13 cellular contexts compared by ENCODE assay signal in the genomic region with DNA sequence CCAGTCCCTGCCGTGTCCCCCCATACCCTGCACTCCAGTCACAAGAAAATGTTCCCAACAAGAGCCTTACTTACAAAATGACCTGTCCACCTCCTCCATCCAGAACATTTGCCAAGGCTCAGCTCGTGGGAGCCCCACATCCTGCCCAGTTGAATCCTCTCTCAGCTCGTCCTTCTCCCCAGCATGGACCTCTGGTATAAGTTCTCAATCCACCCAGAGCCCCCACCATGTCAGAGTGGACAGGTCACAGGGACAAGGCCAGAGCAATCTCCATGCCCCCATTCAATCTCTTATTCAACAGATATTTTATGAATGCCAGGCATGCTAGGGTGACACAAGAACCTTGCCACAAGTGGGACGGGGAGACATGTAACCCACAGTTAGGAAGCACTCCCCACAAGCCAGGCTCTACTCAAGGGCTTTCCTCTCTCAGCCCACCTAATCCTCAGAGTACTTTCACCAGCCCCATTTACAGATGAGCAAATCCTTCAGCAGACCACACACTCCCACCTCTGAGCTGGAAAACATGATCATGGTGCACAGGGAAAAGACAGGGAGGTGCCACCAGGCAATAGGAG. TPM values are rescaled to one million over a fixed set of nuclear protein-coding genes. Genes with fewer than 3 reads are reported as not detected.
DNase-seq lines count a peak whose midpoint lies in the region; ATAC-seq and TF ChIP-seq lines count a peak whose summit lies in the region.
"Had no signal": no experiment of that assay in that cellular context is flagged by ENCODE, and none has a peak within 500 bp of the region (broad histone marks: within the 10 kb centered on the region; RNA-seq: fewer than 3 reads in every experiment).

No MANE protein-coding gene starts in this region.

- H3K36me3 Mint-ChIP-seq in T-helper 2 cell treated with Interferon-gamma antibody and Interleukin-4, amounts not matched to agents 5 μg/mL and 100 μg/mL, for 36 hours (ENCODE audit: low read depth) = peaks cover 71% of the 10 kb centered on the region
- peaks cover 79% of the 10 kb centered on the region for H3K36me3 Mint-ChIP-seq in endodermal cell (ENCODE audit: low read depth)
- H3K36me3 Mint-ChIP-seq in stimulated activated memory B cell treated with anti-CD40 and anti-IgM and Interleukin-4, amounts not matched to agents 10 μg/mL and 1 μg/mL and 100 μg/mL, for 72 hours = peaks cover 40% of the 10 kb centered on the region

- H3K4me3 ChIP-seq in Peyer's patch (no peak overlapping the region), endodermal cell (ENCODE audit: low read length) (no peak overlapping the region)
- H3K4me3 ChIP-seq: SJCRH30 had no signal

- H3K9ac ChIP-seq in endodermal cell (ENCODE audit: extremely low read depth, low read length, poor library complexity, severe bottlenecking) = no peak overlapping the region

- DNase-seq in T-helper 2 cell treated with Interferon-gamma antibody and Interleukin-4, amounts not matched to agents 5 μg/mL and 100 μg/mL, for 36 hours (ENCODE audit: low spot score) = no peak
- DNase-seq in T-helper 2 cell (no peak), Peyer's patch (no peak), endodermal cell (no peak), SKM-1 treated with dmso at 0.1 percent for 144 hours (lab: John Stamatoyannopoulos, UW; ENCODE audit: unreplicated experiment) (no peak), SKM-1 (lab: John Stamatoyannopoulos, UW; ENCODE audit: unreplicated experiment) (no peak)
- DNase-seq: DMS79 treated with DMSO at 0.1 percent for 48 hours, erythroblast, NCI-H1105 treated with DMSO at 0.1 percent for 48 hours, SJCRH30 had no signal

- no peaks in the 10 kb centered on the region for H3K9me3 Mint-ChIP-seq in T-helper 2 cell treated with Interferon-gamma antibody and Interleukin-4, amounts not matched to agents 5 μg/mL and 100 μg/mL, for 36 hours
- no peaks in the 10 kb centered on the region for H3K9me3 Mint-ChIP-seq in endodermal cell
- no peaks in the 10 kb centered on the region for H3K9me3 Mint-ChIP-seq in stimulated activated memory B cell treated with anti-CD40 and anti-IgM and Interleukin-4, amounts not matched to agents 10 μg/mL and 1 μg/mL and 100 μg/mL, for 72 hours
- H3K9me3 Mint-ChIP-seq: nephron had no signal

- peaks cover 60% of the 10 kb centered on the region for H3K4me1 Mint-ChIP-seq in T-helper 2 cell treated with Interferon-gamma antibody and Interleukin-4, amounts not matched to agents 5 μg/mL and 100 μg/mL, for 36 hours (ENCODE audit: low read depth)
- H3K4me1 Mint-ChIP-seq in endodermal cell = peaks cover 1% of the 10 kb centered on the region
- H3K4me1 Mint-ChIP-seq in stimulated activated memory B cell treated with anti-CD40 and anti-IgM and Interleukin-4, amounts not matched to agents 10 μg/mL and 1 μg/mL and 100 μg/mL, for 72 hours = peaks cover 69% of the 10 kb centered on the region
- H3K4me1 Mint-ChIP-seq: nephron had no signal

- no peaks in the 10 kb centered on the region for H3K27me3 Mint-ChIP-seq in T-helper 2 cell treated with Interferon-gamma antibody and Interleukin-4, amounts not matched to agents 5 μg/mL and 100 μg/mL, for 36 hours (ENCODE audit: low read depth)
- H3K27me3 Mint-ChIP-seq in endodermal cell (ENCODE audit: insufficient read depth) = no peaks in the 10 kb centered on the region
- no peaks in the 10 kb centered on the region for H3K27me3 Mint-ChIP-seq in stimulated activated memory B cell treated with anti-CD40 and anti-IgM and Interleukin-4, amounts not matched to agents 10 μg/mL and 1 μg/mL and 100 μg/mL, for 72 hours

- peak overlapping the region; percentile 43 to 93 (median 69) for H3K27ac ChIP-seq in Peyer's patch
- no peak overlapping the region for H3K27ac ChIP-seq in endodermal cell (ENCODE audit: low read depth, low read length)
- H3K27ac ChIP-seq: SJCRH30 had no signal

- H3K9me3 ChIP-seq in Peyer's patch = no peaks in the 10 kb centered on the region
- H3K9me3 ChIP-seq in endodermal cell (ENCODE audit: control insufficient read depth, low read length) = no peaks in the 10 kb centered on the region
- H3K9me3 ChIP-seq: SJCRH30 had no signal

- TF ChIP-seq POLR2A in Peyer's patch (IDR thresholded peaks at IDR 0.05) = no peak

- TF ChIP-seq CTCF in Peyer's patch (IDR thresholded peaks at IDR 0.05) (no peak), endodermal cell (conservative IDR thresholded peaks at IDR 0.05) (no peak)

- H3K36me3 ChIP-seq in Peyer's patch (peaks cover 0 to 89% (median 0%) of the 10 kb centered on the region in 3 donors), endodermal cell (ENCODE audit: control insufficient read depth, insufficient read depth, low read length) (peaks cover 51% of the 10 kb centered on the region)

- H3K27me3 ChIP-seq in Peyer's patch (no peaks in the 10 kb centered on the region), endodermal cell (ENCODE audit: control insufficient read depth, insufficient read depth, low read length, poor library complexity, severe bottlenecking) (no peaks in the 10 kb centered on the region)
- H3K27me3 ChIP-seq: SJCRH30 had no signal

- H3K4me1 ChIP-seq in Peyer's patch = peaks cover 0 to 59% (median 35%) of the 10 kb centered on the region in 4 donors
- H3K4me1 ChIP-seq in endodermal cell (ENCODE audit: control insufficient read depth, insufficient read depth, low read length) = no peaks in the 10 kb centered on the region
- H3K4me1 ChIP-seq: SJCRH30 had no signal

- H3K27ac Mint-ChIP-seq in T-helper 2 cell treated with Interferon-gamma antibody and Interleukin-4, amounts not matched to agents 5 μg/mL and 100 μg/mL, for 36 hours = peak overlapping the region; percentile 91
- H3K27ac Mint-ChIP-seq in endodermal cell = peak overlapping the region; percentile 48
- H3K27ac Mint-ChIP-seq in stimulated activated memory B cell treated with anti-CD40 and anti-IgM and Interleukin-4, amounts not matched to agents 10 μg/mL and 1 μg/mL and 100 μg/mL, for 72 hours = peak overlapping the region; percentile 87
- H3K27ac Mint-ChIP-seq: nephron had no signal

- WGBS in endodermal cell (ENCODE audit: insufficient coverage in 1 of 2, insufficient read length in 1 of 2), 2 experiments = 87 to 96% methylated on average over 4 of the region's 4 CpGs

- H3K4me3 Mint-ChIP-seq in T-helper 2 cell treated with Interferon-gamma antibody and Interleukin-4, amounts not matched to agents 5 μg/mL and 100 μg/mL, for 36 hours = peak overlapping the region; percentile 89
- no peak overlapping the region for H3K4me3 Mint-ChIP-seq in endodermal cell
- H3K4me3 Mint-ChIP-seq in stimulated activated memory B cell treated with anti-CD40 and anti-IgM and Interleukin-4, amounts not matched to agents 10 μg/mL and 1 μg/mL and 100 μg/mL, for 72 hours = peak overlapping the region; percentile 28
- H3K4me3 Mint-ChIP-seq: nephron had no signal

- no peak for ATAC-seq in stimulated activated memory B cell treated with anti-CD40 and anti-IgM and Interleukin-4, amounts not matched to agents 10 μg/mL and 1 μg/mL and 100 μg/mL, for 72 hours
- ATAC-seq in GM21528 (IDR thresholded peaks at IDR 0.05; ENCODE audit: low FRiP score, unreplicated experiment) = no peak

RNA-seq across cellular contexts. Expression of gene DEDD2, which starts 15.1 kb away (rescaled TPM):
- total RNA-seq in Peyer's patch (10 to 100 TPM; 20.6 to 60.2 (median 51.6) TPM), endodermal cell (10 to 100 TPM; 25.8 to 28.0 TPM)
- polyA plus RNA-seq in endodermal cell (2013, experiment 1 of 2) = 20.5 TPM
- 15.9 TPM for polyA plus RNA-seq in endodermal cell (2013, experiment 2 of 2)

RNA-seq across cellular contexts. Expression of gene ZNF526, which starts 17.7 kb away (rescaled TPM):
- total RNA-seq in Peyer's patch = 10 to 100 TPM in 3 of 4 donors, 1 to 10 TPM in 1; 9.1 to 14.0 (median 12.3) TPM
- total RNA-seq in endodermal cell = 10 to 100 TPM; 15.7 to 16.0 TPM
- polyA plus RNA-seq in endodermal cell (2013, experiment 1 of 2) = 9.6 TPM
- 9.5 TPM for polyA plus RNA-seq in endodermal cell (2013, experiment 2 of 2)

RNA-seq across cellular contexts. Expression of gene GSK3A, which starts 40.0 kb away (rescaled TPM):
- total RNA-seq in Peyer's patch (10 to 100 TPM; 31.4 to 44.1 (median 41.0) TPM), endodermal cell (10 to 100 TPM; 52.6 to 55.1 TPM)
- polyA plus RNA-seq in endodermal cell (2013, experiment 1 of 2) = 59.5 TPM
- 52.7 TPM for polyA plus RNA-seq in endodermal cell (2013, experiment 2 of 2)

RNA-seq across cellular contexts. Expression of gene ERF, which starts 52.5 kb away (rescaled TPM):
- total RNA-seq in Peyer's patch = 10 to 100 TPM; 13.2 to 85.4 (median 49.3) TPM
- 100 to 1,000 TPM; 106 to 138 TPM for total RNA-seq in endodermal cell
- polyA plus RNA-seq in endodermal cell (2013, experiment 1 of 2) = 70.5 TPM
- polyA plus RNA-seq in endodermal cell (2013, experiment 2 of 2) = 59.5 TPM
